In genomic region chr9:91949293-91949945, GRCh38 we compare ENCODE assay signal across 10 cellular contexts. TPM values are rescaled to one million over a fixed set of nuclear protein-coding genes. Genes with fewer than 3 reads are reported as not detected.
DNase-seq lines count a peak whose midpoint lies in the region; ATAC-seq and TF ChIP-seq lines count a peak whose summit lies in the region.
"Had no signal": no experiment of that assay in that cellular context is flagged by ENCODE, and none has a peak within 500 bp of the region (broad histone marks: within the 10 kb centered on the region; RNA-seq: fewer than 3 reads in every experiment).

No MANE protein-coding gene starts in this region.

- 1% methylated on average over 66 of the region's 72 CpGs; no CpG with 5 or more reads in 1 of the 2 donors for WGBS in testis, 2 donors

- peaks cover 10% of the 10 kb centered on the region for H3K4me1 ChIP-seq in adipocyte (ENCODE audit: control insufficient read depth, insufficient read depth, low read length)
- peaks cover 20% of the 10 kb centered on the region; the same call in 1 of the 2 replicates for H3K4me1 ChIP-seq in iPS-20b (ENCODE audit: insufficient read depth, low read length)
- peaks cover 3% of the 10 kb centered on the region for H3K4me1 ChIP-seq in testis

- ATAC-seq in HG02763 (IDR thresholded peaks at IDR 0.05; ENCODE audit: unreplicated experiment) = no peak

- peak overlapping the region; percentile 79 for H3K4me3 ChIP-seq in adipocyte (ENCODE audit: low read length)
- peak overlapping the region; percentile 69 for H3K4me3 ChIP-seq in iPS-20b (ENCODE audit: low read length)
- H3K4me3 ChIP-seq in testis = peak overlapping the region; percentile 62 to 65

- TF ChIP-seq POLR2A in testis (IDR thresholded peaks at IDR 0.05) = no peak

- peaks cover 8% of the 10 kb centered on the region for H3K9me3 ChIP-seq in adipocyte (ENCODE audit: control insufficient read depth, low read length)
- H3K9me3 ChIP-seq in iPS-20b (ENCODE audit: insufficient read depth, low read depth, low read length) = no peaks in the 10 kb centered on the region
- no peaks in the 10 kb centered on the region for H3K9me3 ChIP-seq in testis

- H3K27me3 ChIP-seq in adipocyte (replicated peaks; ENCODE audit: control insufficient read depth, insufficient read depth, low read length) (no peaks in the 10 kb centered on the region), iPS-20b (ENCODE audit: insufficient read depth, low read length) (peaks cover 72% of the 10 kb centered on the region), testis (no peaks in the 10 kb centered on the region)

- DNase-seq in NCI-H82 (lab: John Stamatoyannopoulos, UW) = peak; percentile 44
- no peak for DNase-seq in NCI-H82 treated with DMSO at 0.1 percent for 48 hours (lab: John Stamatoyannopoulos, UW; ENCODE audit: unreplicated experiment)
- DNase-seq in adipocyte (ENCODE audit: low read depth) = no peak
- DNase-seq in testis = peak; percentile 18
- DNase-seq in activated naive CD4-positive, alpha-beta T cell (lab: John Stamatoyannopoulos, UW) = no peak
- no peak for DNase-seq in cerebellar cortex (ENCODE audit: low spot score)

- H3K36me3 ChIP-seq in adipocyte (ENCODE audit: control insufficient read depth, insufficient read depth, low read length, severe bottlenecking) = no peaks in the 10 kb centered on the region
- H3K36me3 ChIP-seq in iPS-20b (ENCODE audit: insufficient read depth, low read depth, low read length) = no peaks in the 10 kb centered on the region
- H3K36me3 ChIP-seq in testis (ENCODE audit: low read depth, missing control alignments) = no peaks in the 10 kb centered on the region

- H3K27ac ChIP-seq in iPS-20b (ENCODE audit: low read length) (no peak overlapping the region), testis (peak overlapping the region; percentile 63 to 76)

- intact Hi-C loops in testis (cut with DNase I; ENCODE audit: low total_unique reads) = loop anchor here (2.0 kb wide), 1 partner anchor 179 kb away; no protein-coding TSS in a partner anchor

- no peak for TF ChIP-seq CTCF in testis (IDR thresholded peaks at IDR 0.05)

- peak overlapping the region; percentile 78 for H3K9ac ChIP-seq in adipocyte (ENCODE audit: low read length)
- peak overlapping the region; percentile 46; the same call in 1 of the 2 replicates for H3K9ac ChIP-seq in iPS-20b (ENCODE audit: low read depth, low read length)

RNA-seq across cellular contexts. Expression of gene ROR2, which starts 0.6 kb away (rescaled TPM):
- 10 to 100 TPM; 12.3 to 16.5 TPM for total RNA-seq in testis
- polyA plus RNA-seq in testis (ENCODE audit: insufficient read depth, low read depth, low replicate concordance) = 11.5 TPM
- total RNA-seq: HT-29 had no signal
- polyA plus RNA-seq: CD4-positive, CD25-positive, alpha-beta regulatory T cell had no signal

Comparison
In these comparisons a context has a peak if more than half of its experiments do, and no peak if none do; other contexts are left out.
1. DNase-seq: peak in NCI-H82 (single experiment) and testis (single experiment); none in NCI-H82 treated with DMSO at 0.1 percent for 48 hours (single experiment), adipocyte (single experiment), activated naive CD4-positive, alpha-beta T cell (0 of 4) and cerebellar cortex (single experiment).
2. Peak in every context shown above with its lines, with median percentiles within 50 percentile points of each other: H3K4me3 ChIP-seq.